In genomic region chr17:56978441-56979090, GRCh38 we compare ENCODE assay signal across 8 cellular contexts. TPM values are rescaled to one million over a fixed set of nuclear protein-coding genes. Genes with fewer than 3 reads are reported as not detected.
DNase-seq lines count a peak whose midpoint lies in the region; ATAC-seq and TF ChIP-seq lines count a peak whose summit lies in the region.

No MANE protein-coding gene starts in this region.

- H2AFZ ChIP-seq in IMR-90 (replicated peaks; ENCODE audit: low read length, poor library complexity), result peak overlapping the region; percentile 26

- no peak for TF ChIP-seq RAD21 in IMR-90 (IDR thresholded peaks at IDR 0.05; ENCODE audit: low read length)

- no peak overlapping the region for H2AK5ac ChIP-seq in IMR-90 (ENCODE audit: low read depth, low read length)

- H3K14ac ChIP-seq in IMR-90 (replicated peaks; ENCODE audit: low read depth, low read length), result no peak overlapping the region; the same call in 1 of the 2 replicates

- TF ChIP-seq POLR2A in IMR-90 (IDR thresholded peaks at IDR 0.05; ENCODE audit: low read depth, low read length) (no peak), spleen (IDR thresholded peaks at IDR 0.05) (no peak)

- H3K36me3 ChIP-seq in IMR-90 (ENCODE audit: control insufficient read depth, insufficient read depth, low read length) (no peaks in the 10 kb centered on the region), spleen (peaks cover 0 to 33% (median 11%) of the 10 kb centered on the region in 6 donors)

- H3K27ac ChIP-seq in IMR-90 (ENCODE audit: insufficient read depth, low read length) (no peak overlapping the region), spleen (peak overlapping the region; percentile 59 to 86 (median 82))

- in situ Hi-C loops in IMR-90 (cut with MboI; ENCODE audit: low sequenced_read_pairs), result no loop called here

- H3K9ac ChIP-seq in IMR-90 (ENCODE audit: low read depth, low read length), result peak overlapping the region; percentile 84

- peak overlapping the region; percentile 79 for H3K4me3 Mint-ChIP-seq in activated naive CD4-positive, alpha-beta T cell treated with anti-CD3 and anti-CD28 coated beads, Interleukin-2, amount 10 ng/mL, durations not matched to agents 7 days and 5 days
- peak overlapping the region; percentile 89 for H3K4me3 Mint-ChIP-seq in activated naive CD8-positive, alpha-beta T cell treated with anti-CD3 and anti-CD28 coated beads, Interleukin-2, amount 50 U/mL, for 24 hours

- H4K91ac ChIP-seq in IMR-90 (ENCODE audit: insufficient read depth, low read depth, low read length), result no peak overlapping the region

- H4K8ac ChIP-seq in IMR-90 (ENCODE audit: low read depth in 2 of 2, low read length in 2 of 2), result peak overlapping the region; percentile 6 to 11; a peak in 2 of 4 replicates

- no peak overlapping the region for H3K56ac ChIP-seq in IMR-90 (ENCODE audit: extremely low read depth, insufficient read depth, low read length)

- no peaks in the 10 kb centered on the region for H3K9me3 Mint-ChIP-seq in activated naive CD4-positive, alpha-beta T cell treated with anti-CD3 and anti-CD28 coated beads, Interleukin-2, amount 10 ng/mL, durations not matched to agents 7 days and 5 days
- no peaks in the 10 kb centered on the region for H3K9me3 Mint-ChIP-seq in activated naive CD8-positive, alpha-beta T cell treated with anti-CD3 and anti-CD28 coated beads, Interleukin-2, amount 50 U/mL, for 24 hours

- no peaks in the 10 kb centered on the region; the same call in 1 of the 2 replicates for H3K9me1 ChIP-seq in IMR-90 (ENCODE audit: insufficient read depth, low read length)

- no peak overlapping the region for H3K4ac ChIP-seq in IMR-90 (ENCODE audit: low read depth, low read length)

- POLR2A ChIA-PET in IMR-90 (lab: Charles Lee; ENCODE audit: unreplicated experiment), result interaction anchor here (0.6 kb wide), 2 partner anchors 274 to 684 kb away, joined by 3 to 4 read pairs; no protein-coding TSS in a partner anchor

- no peak overlapping the region for H2BK120ac ChIP-seq in IMR-90 (ENCODE audit: low read depth, low read length)

- CTCF ChIA-PET in activated naive CD4-positive, alpha-beta T cell treated with anti-CD3 and anti-CD28 coated beads, Interleukin-2, amount 10 ng/mL, durations not matched to agents 7 days and 5 days (lab: Charles Lee), result interaction anchor here (0.5 to 0.7 kb wide), 3 partner anchors 117 to 1549 kb away, joined by 3 read pairs; no protein-coding TSS in a partner anchor
- CTCF ChIA-PET in IMR-90 (lab: Yijun Ruan, JAX), result interaction anchor here (0.7 to 1.4 kb wide), 4 partner anchors 10 to 879 kb away, joined by 3 read pairs; no protein-coding TSS in a partner anchor

- no peak overlapping the region for H2BK20ac ChIP-seq in IMR-90 (ENCODE audit: low read depth, low read length)

- peaks cover 30% of the 10 kb centered on the region for H3K27me3 Mint-ChIP-seq in activated naive CD4-positive, alpha-beta T cell treated with anti-CD3 and anti-CD28 coated beads, Interleukin-2, amount 10 ng/mL, durations not matched to agents 7 days and 5 days
- H3K27me3 Mint-ChIP-seq in activated naive CD8-positive, alpha-beta T cell treated with anti-CD3 and anti-CD28 coated beads, Interleukin-2, amount 50 U/mL, for 24 hours, result peaks cover 2% of the 10 kb centered on the region

- DNase-seq in activated naive CD4-positive, alpha-beta T cell treated with anti-CD3 and anti-CD28 coated beads, Interleukin-2, amount 10 ng/mL, durations not matched to agents 7 days and 5 days, result no peak
- DNase-seq in activated naive CD4-positive, alpha-beta T cell treated with Interleukin-2 at 50 U/mL for 16 hours, result no peak
- peak; percentile 5 for DNase-seq in IMR-90
- no peak for DNase-seq in activated naive CD8-positive, alpha-beta T cell treated with anti-CD3 and anti-CD28 coated beads, Interleukin-2, amount 50 U/mL, for 24 hours
- DNase-seq in hepatic stellate cell (ENCODE audit: low spot score), result peak; percentile 20
- no peak for DNase-seq in spleen
- no peak for DNase-seq in NCI-H2227 treated with DMSO at 0.1 percent for 48 hours (lab: John Stamatoyannopoulos, UW)
- no peak for DNase-seq in A172 (ENCODE audit: low spot score)

- intact Hi-C loops in IMR-90 (cut with micrococcal nuclease), result no loop called here
- intact Hi-C loops in spleen (cut with DNase I; ENCODE audit: low total_unique reads), result no loop called here

- H4K5ac ChIP-seq in IMR-90 (ENCODE audit: low read depth, low read length), result no peak overlapping the region

- no peaks in the 10 kb centered on the region for H4K20me1 ChIP-seq in IMR-90 (ENCODE audit: insufficient read depth, low read length)

- H2AK9ac ChIP-seq in IMR-90 (replicated peaks; ENCODE audit: low read depth, low read length, poor library complexity), result no peak overlapping the region

- no peaks in the 10 kb centered on the region for H3K9me3 ChIP-seq in IMR-90 (ENCODE audit: control insufficient read depth, insufficient read depth, low read length)
- no peaks in the 10 kb centered on the region for H3K9me3 ChIP-seq in spleen

- no peak overlapping the region for H2BK5ac ChIP-seq in IMR-90 (ENCODE audit: low read depth, low read length, poor library complexity, severe bottlenecking)

- WGBS in IMR-90 (ENCODE audit: extremely low coverage in 2 of 2, insufficient read length in 1 of 2), 2 experiments, result no CpG with 5 or more reads among the region's 11 CpGs
- WGBS in spleen, 5 donors, result 15 to 25% (median 17%) methylated on average over 11 of the region's 11 CpGs

- peaks cover 8% of the 10 kb centered on the region for H3K27me3 ChIP-seq in IMR-90 (ENCODE audit: control insufficient read depth, insufficient read depth, low read length)
- peaks cover 0 to 5% (median 0%) of the 10 kb centered on the region in 7 donors for H3K27me3 ChIP-seq in spleen (replicated peaks in 1 of 7)

- H3K27ac Mint-ChIP-seq in activated naive CD4-positive, alpha-beta T cell treated with anti-CD3 and anti-CD28 coated beads, Interleukin-2, amount 10 ng/mL, durations not matched to agents 7 days and 5 days, result peak overlapping the region; percentile 66
- peak overlapping the region; percentile 79 for H3K27ac Mint-ChIP-seq in activated naive CD8-positive, alpha-beta T cell treated with anti-CD3 and anti-CD28 coated beads, Interleukin-2, amount 50 U/mL, for 24 hours

- H3K79me1 ChIP-seq in IMR-90 (ENCODE audit: low read depth in 1 of 2, low read length in 2 of 2), result no peaks in the 10 kb centered on the region

- dilution Hi-C loops in IMR-90 (cut with HindIII; ENCODE audit: low sequenced_read_pairs, unreplicated experiment), result no loop called here

- no peak overlapping the region for H3K18ac ChIP-seq in IMR-90 (ENCODE audit: low read depth, low read length)

- H3K36me3 Mint-ChIP-seq in activated naive CD4-positive, alpha-beta T cell treated with anti-CD3 and anti-CD28 coated beads, Interleukin-2, amount 10 ng/mL, durations not matched to agents 7 days and 5 days, result no peaks in the 10 kb centered on the region
- no peaks in the 10 kb centered on the region for H3K36me3 Mint-ChIP-seq in activated naive CD8-positive, alpha-beta T cell treated with anti-CD3 and anti-CD28 coated beads, Interleukin-2, amount 50 U/mL, for 24 hours (ENCODE audit: low read depth)

- H3K4me3 ChIP-seq in IMR-90 (ENCODE audit: insufficient read depth, low read depth, low read length), result peak overlapping the region; percentile 99
- peak overlapping the region; percentile 59 to 83 (median 66) for H3K4me3 ChIP-seq in spleen

- TF ChIP-seq CTCF in IMR-90 (conservative IDR thresholded peaks at IDR 0.05; ENCODE audit: low read depth, low read length), result no peak
- TF ChIP-seq CTCF in spleen (IDR thresholded peaks at IDR 0.05 in 8 of 11, conservative IDR thresholded peaks at IDR 0.05 in 3 of 11), result no peak

- peak overlapping the region; percentile 99 for H3K4me2 ChIP-seq in IMR-90 (ENCODE audit: low read depth, low read length)

- peaks cover 23% of the 10 kb centered on the region for H3K4me1 Mint-ChIP-seq in activated naive CD4-positive, alpha-beta T cell treated with anti-CD3 and anti-CD28 coated beads, Interleukin-2, amount 10 ng/mL, durations not matched to agents 7 days and 5 days
- H3K4me1 Mint-ChIP-seq in activated naive CD8-positive, alpha-beta T cell treated with anti-CD3 and anti-CD28 coated beads, Interleukin-2, amount 50 U/mL, for 24 hours, result peaks cover 20% of the 10 kb centered on the region

- no peak overlapping the region for H2BK15ac ChIP-seq in IMR-90 (ENCODE audit: low read depth, low read length)

- H3K4me1 ChIP-seq in IMR-90 (ENCODE audit: control insufficient read depth, insufficient read depth, low read length) (peaks cover 3% of the 10 kb centered on the region), spleen (peaks cover 11 to 69% (median 31%) of the 10 kb centered on the region in 6 donors)

- peak; percentile 11 for ATAC-seq in IMR-90 (ENCODE audit: low read depth)
- peak; percentile 50 for ATAC-seq in activated naive CD8-positive, alpha-beta T cell treated with anti-CD3 and anti-CD28 coated beads, Interleukin-2, amount 50 U/mL, for 24 hours

- BruUV-seq in IMR-90 (replicated peaks; lab: Mats Ljungman, UMichigan), result no TSS peak

- 0 out of 2 replicates have a peak overlapping the region, but pooled peaks have one; percentile 6 for H3K23ac ChIP-seq in IMR-90 (ENCODE audit: low read depth, low read length)

TF ChIP-seq in IMR-90, 13 proteins besides CTCF, POLR2A, EP300 and RAD21:
- TF ChIP-seq NFE2L2 (IDR thresholded peaks at IDR 0.05; ENCODE audit: low read depth, low read length) (peak; percentile 47; the same call in 1 of the 2 replicates), MAZ (IDR thresholded peaks at IDR 0.05; ENCODE audit: borderline replicate concordance, low read depth, low read length) (no peak), MAFK (IDR thresholded peaks at IDR 0.05; ENCODE audit: low read depth, low read length) (no peak)

RNA-seq across cellular contexts. Expression of gene SCPEP1, which starts 0.6 kb away (rescaled TPM):
- total RNA-seq in IMR-90 (2012; rRNA removed) (16.5 and 16.7 TPM in 2 replicates), spleen (100 to 1,000 TPM in 4 of 7 donors, 10 to 100 TPM in 3; 74.4 to 127 (median 100) TPM)
- polyA plus RNA-seq in IMR-90 (2012; rRNA removed) (29.8 and 32.1 TPM in 2 replicates), spleen (10 to 100 TPM; 75.1 to 95.4 (median 88.5) TPM)
- polyA plus RNA-seq in IMR-90 (2012; cell fraction: cytosol; rRNA removed), result 20.9 and 26.8 TPM in 2 replicates
- polyA plus RNA-seq in IMR-90 (2012; cell fraction: nucleus; rRNA removed; ENCODE audit: low replicate concordance), result 35.9 and 56.4 TPM in 2 replicates
- 100 and 126 TPM in 2 replicates for total RNA-seq in A172 (2014; rRNA removed; shearing (Covaris generic))

RNA-seq across cellular contexts. Expression of gene COIL, which starts 17.7 kb away (rescaled TPM):
- total RNA-seq in IMR-90 (2012; rRNA removed) (13.3 and 21.7 TPM in 2 replicates), spleen (10 to 100 TPM; 11.9 to 22.7 (median 15.2) TPM)
- polyA plus RNA-seq in IMR-90 (2012; rRNA removed) (4.3 and 5.2 TPM in 2 replicates), spleen (10 to 100 TPM; 10.0 to 12.6 (median 10.8) TPM)
- polyA plus RNA-seq in IMR-90 (2012; cell fraction: cytosol; rRNA removed), result 1.2 and 1.9 TPM in 2 replicates
- 1.7 and 5.6 TPM in 2 replicates for polyA plus RNA-seq in IMR-90 (2012; cell fraction: nucleus; rRNA removed; ENCODE audit: low replicate concordance)
- 28.0 and 28.8 TPM in 2 replicates for total RNA-seq in A172 (2014; rRNA removed; shearing (Covaris generic))

Comparison
In these comparisons a context has a peak if more than half of its experiments do, and no peak if none do; other contexts are left out.
1. DNase-seq: peak in IMR-90 (single experiment) and hepatic stellate cell (single experiment); none in activated naive CD4-positive, alpha-beta T cell treated with anti-CD3 and anti-CD28 coated beads, Interleukin-2, amount 10 ng/mL, durations not matched to agents 7 days and 5 days (single experiment), activated naive CD4-positive, alpha-beta T cell treated with Interleukin-2 at 50 U/mL for 16 hours (single experiment), activated naive CD8-positive, alpha-beta T cell treated with anti-CD3 and anti-CD28 coated beads, Interleukin-2, amount 50 U/mL, for 24 hours (single experiment), spleen (single experiment), NCI-H2227 treated with DMSO at 0.1 percent for 48 hours (single experiment) and A172 (single experiment).